16 cellular contexts compared by ENCODE assay signal in the genomic region with DNA sequence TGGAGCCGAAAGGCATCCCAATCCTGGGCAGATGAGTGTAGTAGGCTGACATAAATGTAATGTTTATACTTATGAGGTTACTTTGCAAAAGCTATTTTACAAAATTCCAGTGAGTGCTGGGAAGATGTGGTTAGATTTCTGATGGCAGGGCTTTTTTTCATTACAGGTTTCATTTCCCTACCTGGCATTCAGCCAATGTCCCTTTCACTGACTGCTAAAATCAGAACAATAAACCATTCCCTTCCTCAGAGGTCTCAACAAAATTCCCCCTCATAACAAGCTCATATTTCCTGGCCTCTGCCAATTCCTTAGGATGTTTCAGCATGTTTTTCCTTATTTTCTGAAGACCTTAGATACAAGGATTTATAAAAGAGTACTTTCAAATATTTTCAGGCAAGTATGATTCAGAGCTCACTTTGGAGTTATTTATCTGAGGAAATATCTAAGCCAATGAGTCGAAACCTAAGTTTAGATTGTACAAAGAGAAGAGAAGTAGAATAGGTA. TPM values are rescaled to one million over a fixed set of nuclear protein-coding genes. Genes with fewer than 3 reads are reported as not detected.
DNase-seq lines count a peak whose midpoint lies in the region; ATAC-seq, FAIRE-seq and TF ChIP-seq lines count a peak whose summit lies in the region.
"Had no signal": no experiment of that assay in that cellular context is flagged by ENCODE, and none has a peak within 500 bp of the region (broad histone marks: within the 10 kb centered on the region; RNA-seq: fewer than 3 reads in every experiment).

No MANE protein-coding gene starts in this region.

- H3K79me1 ChIP-seq in H9 (ENCODE audit: insufficient read depth, low read depth, low read length, poor library complexity, severe bottlenecking): no peaks in the 10 kb centered on the region

- H2BK120ac ChIP-seq in H9 (ENCODE audit: low read depth, low read length, poor library complexity, severe bottlenecking): no peak overlapping the region

- H3K4me1 Mint-ChIP-seq in MCF 10A (ENCODE audit: insufficient read depth, unreplicated experiment) (peaks cover 11% of the 10 kb centered on the region), T-cell (peaks cover 3 to 12% (median 9%) of the 10 kb centered on the region in 3 donors), H9 (peaks cover 19 to 27% of the 10 kb centered on the region in 2 experiments)

- H3K36me3 Mint-ChIP-seq in MCF 10A (ENCODE audit: insufficient read depth, unreplicated experiment) (no peaks in the 10 kb centered on the region), T-cell (no peaks in the 10 kb centered on the region), H9 (ENCODE audit: insufficient read depth in 1 of 3, low read depth in 3 of 3) (no peaks in the 10 kb centered on the region)

- H3K14ac ChIP-seq in H9 (ENCODE audit: insufficient read depth, low read length): no peak overlapping the region

- no peak overlapping the region for H2AK5ac ChIP-seq in H9 (ENCODE audit: insufficient read length, low read length)

- no peak overlapping the region for H3K4me3 ChIP-seq in breast epithelium
- peak overlapping the region; percentile 36 for H3K4me3 ChIP-seq in SJCRH30
- no peak overlapping the region for H3K4me3 ChIP-seq in fibroblast of pulmonary artery (replicated peaks; ENCODE audit: low read depth, low read length)
- H3K4me3 ChIP-seq: heart left ventricle, mucosa of descending colon, skin epidermis had no signal

- H3K23me2 ChIP-seq in H9 (ENCODE audit: insufficient read length, low read depth, low read length, poor library complexity, severe bottlenecking): no peaks in the 10 kb centered on the region

- no peak for ATAC-seq in GM18502 (IDR thresholded peaks at IDR 0.05; ENCODE audit: poor library complexity, unreplicated experiment)
- ATAC-seq in T-cell (replicated peaks in 1 of 4): no peak
- ATAC-seq: heart left ventricle, HepG2, mucosa of descending colon had no signal

- H3K27me3 Mint-ChIP-seq in MCF 10A (ENCODE audit: insufficient read depth, unreplicated experiment) (no peaks in the 10 kb centered on the region), T-cell (peaks cover 0 to 10% of the 10 kb centered on the region in 2 donors), H9 (ENCODE audit: low read depth) (no peaks in the 10 kb centered on the region; the same call in none of the 2 replicates)

- no peak overlapping the region for H2AFZ ChIP-seq in H9 (ENCODE audit: low read length)

- TF ChIP-seq POLR2A in breast epithelium (IDR thresholded peaks at IDR 0.05): no peak

- POLR2A ChIA-PET in MCF 10A (lab: Yijun Ruan, JAX) (interaction anchor here (0.6 to 1.3 kb wide), 4 partner anchors 13 to 253 kb away, joined by 3 to 4 read pairs (median 4); no protein-coding TSS in a partner anchor), T-cell (lab: Charles Lee) (no interaction called here)

- H3K36me3 ChIP-seq in breast epithelium: no peaks in the 10 kb centered on the region
- no peaks in the 10 kb centered on the region for H3K36me3 ChIP-seq in SJCRH30
- H3K36me3 ChIP-seq: heart left ventricle had no signal

- intact Hi-C loops in MCF 10A (cut with micrococcal nuclease) (no loop called here), breast epithelium (cut with DNase I; ENCODE audit: low total_unique reads) (no loop called here)

- no peak overlapping the region for H4K91ac ChIP-seq in H9 (ENCODE audit: insufficient read length, low read depth, low read length)

- H3T11ph ChIP-seq in H9 (ENCODE audit: low read length): no peak overlapping the region

- no peak overlapping the region for H2BK20ac ChIP-seq in H9 (ENCODE audit: low read depth, low read length, poor library complexity, severe bottlenecking)

- H3K4me2 ChIP-seq in H9 (ENCODE audit: insufficient read depth, insufficient read length, low read length): no peak overlapping the region

- no peak overlapping the region for H3K4me3 Mint-ChIP-seq in MCF 10A (ENCODE audit: unreplicated experiment)
- H3K4me3 Mint-ChIP-seq in T-cell: no peak overlapping the region
- H3K4me3 Mint-ChIP-seq in H9: no peak overlapping the region

- no peak for FAIRE-seq in urothelium cell line (lab: Jason Lieb, UNC)
- FAIRE-seq: bronchial epithelial cell, HepG2 had no signal

- WGBS in H9 (ENCODE audit: extremely low coverage, insufficient read length, low lambda C conversion rate): no CpG with 5 or more reads among the region's 2 CpGs

- H3K4me1 ChIP-seq in breast epithelium (no peaks in the 10 kb centered on the region), SJCRH30 (peaks cover 15% of the 10 kb centered on the region), H9 (ENCODE audit: insufficient read depth, low read length) (peaks cover 4% of the 10 kb centered on the region; the same call in 1 of the 2 replicates)

- TF ChIP-seq CTCF in MCF 10A (IDR thresholded peaks at IDR 0.05; ENCODE audit: unreplicated experiment) (no peak), breast epithelium (IDR thresholded peaks at IDR 0.05) (no peak), fibroblast of pulmonary artery (IDR thresholded peaks at IDR 0.05; ENCODE audit: low read length, missing control alignments) (no peak), H9 (conservative IDR thresholded peaks at IDR 0.05) (no peak)

- no peak overlapping the region for H3K9ac ChIP-seq in H9 (ENCODE audit: extremely low read depth, insufficient read length, low read length)

- H3K18ac ChIP-seq in H9 (ENCODE audit: insufficient read length, low read depth, low read length): no peak overlapping the region

- H3K56ac ChIP-seq in H9 (ENCODE audit: insufficient read length, low read depth, low read length): no peak overlapping the region

- H3K27me3 ChIP-seq in breast epithelium (no peaks in the 10 kb centered on the region), SJCRH30 (no peaks in the 10 kb centered on the region), H9 (ENCODE audit: insufficient read depth, low read length) (no peaks in the 10 kb centered on the region)
- H3K27me3 ChIP-seq: heart left ventricle had no signal

- CTCF ChIA-PET in MCF 10A (lab: Yijun Ruan, JAX) (interaction anchor here (1.1 to 1.5 kb wide), 2 partner anchors 39 to 42 kb away, joined by 3 to 5 read pairs; no protein-coding TSS in a partner anchor), T-cell (lab: Charles Lee) (no interaction called here)

- H3K4ac ChIP-seq in H9 (ENCODE audit: low read depth, low read length): no peak overlapping the region

- H3K27ac ChIP-seq in breast epithelium (no peak overlapping the region), SJCRH30 (peak overlapping the region; percentile 16; the same call in 1 of the 2 replicates), H9 (ENCODE audit: insufficient read length, low read depth, low read length) (no peak overlapping the region)
- H3K27ac ChIP-seq: heart left ventricle had no signal

- no peak overlapping the region for H3K23ac ChIP-seq in H9 (ENCODE audit: insufficient read length, low read depth, low read length)

- DNase-seq in MCF 10A (ENCODE audit: unreplicated experiment) (peak; percentile 36), breast epithelium (ENCODE audit: low spot score in 2 of 2) (no peak), SJCRH30 (peak; percentile 31 to 76), fibroblast of pulmonary artery (ENCODE audit: low read depth) (peak; percentile 53), urothelium cell line (ENCODE audit: low spot score) (peak; percentile 45), T-cell (no peak), H9 (no peak)
- DNase-seq: C1 segment of cervical spinal cord, heart left ventricle, mucosa of descending colon, NCI-H510A, SW 1271 had no signal

- BruUV-seq in MCF 10A (replicated peaks; lab: Mats Ljungman, UMichigan): no TSS peak

- H2BK5ac ChIP-seq in H9 (ENCODE audit: insufficient read length, low read length): no peak overlapping the region

- H4K5ac ChIP-seq in H9 (ENCODE audit: insufficient read length, low read depth, low read length): no peak overlapping the region

- H3K9me3 ChIP-seq in breast epithelium (no peaks in the 10 kb centered on the region), SJCRH30 (replicated peaks) (no peaks in the 10 kb centered on the region), H9 (ENCODE audit: control insufficient read depth, low read depth, low read length) (no peaks in the 10 kb centered on the region)
- H3K9me3 ChIP-seq: heart left ventricle, mucosa of descending colon had no signal

- H2BK12ac ChIP-seq in H9 (ENCODE audit: insufficient read length, low read depth, low read length): no peak overlapping the region

- no peaks in the 10 kb centered on the region for H3K79me2 ChIP-seq in H9 (ENCODE audit: insufficient read depth, low read length)

- no peak overlapping the region for H4K8ac ChIP-seq in H9 (replicated peaks; ENCODE audit: insufficient read length, low read depth, low read length)

- no peak overlapping the region for H2BK15ac ChIP-seq in H9 (ENCODE audit: low read depth, low read length)

- peak overlapping the region; percentile 72 for H3K27ac Mint-ChIP-seq in MCF 10A (ENCODE audit: low read depth, unreplicated experiment)
- no peak overlapping the region for H3K27ac Mint-ChIP-seq in T-cell
- H3K27ac Mint-ChIP-seq in H9: no peak overlapping the region

- H4K20me1 ChIP-seq in H9 (ENCODE audit: control insufficient read depth, insufficient read depth, insufficient read length): no peaks in the 10 kb centered on the region

- H3K9me3 Mint-ChIP-seq in MCF 10A (ENCODE audit: unreplicated experiment) (no peaks in the 10 kb centered on the region), T-cell (no peaks in the 10 kb centered on the region), H9 (no peaks in the 10 kb centered on the region)

RNA-seq across cellular contexts. Expression of a gene that starts 40.9 kb away (rescaled TPM):
- total RNA-seq in MCF 10A (2022) (10.4 and 19.4 TPM in 2 replicates), breast epithelium (100 to 1,000 TPM in 1 of 3 donors, 10 to 100 TPM in 2; 38.7 to 430 (median 42.0) TPM), T-cell (under 1 TPM in 3 of 5 donors, not detected in 2; 0.55 to 0.66 (median 0.56) TPM), H9 (2021) (4.6 and 5.4 TPM in 2 replicates)
- 14.5 and 18.0 TPM in 2 replicates for total RNA-seq in SJCRH30 (2014; rRNA removed; shearing (Covaris generic))
- total RNA-seq: HepG2 had no signal

Comparison
In these comparisons a context has a peak if more than half of its experiments do, and no peak if none do; other contexts are left out.
1. DNase-seq: peak in MCF 10A (single experiment), SJCRH30 (2 of 2), fibroblast of pulmonary artery (single experiment) and urothelium cell line (single experiment); none in breast epithelium (0 of 2), T-cell (0 of 34) and H9 (single experiment).